3 cellular contexts compared by ENCODE assay signal in genomic region chr4:68929076-68929737, GRCh38.
A peak's percentile ranks its signal among the peaks of the same experiment; 100 is the strongest.
TF ChIP-seq lines count a peak whose summit lies in the region.

No MANE protein-coding gene starts in this region.

TF ChIP-seq in HepG2, 621 proteins besides CTCF, POLR2A, EP300 and RAD21:
- peak; percentile 62 for TF ChIP-seq CREB1 (IDR thresholded peaks at IDR 0.05)
- no peak for TF ChIP-seq CREB1 (CRISPR knock-in tag; IDR thresholded peaks at IDR 0.05)
- no peak for TF ChIP-seq HNRNPH1 (optimal IDR thresholded peaks at IDR 0.05; ENCODE audit: low read depth, low read length)
- peak; percentile 93 for TF ChIP-seq MAFF (IDR thresholded peaks at IDR 0.05; ENCODE audit: low read depth, low read length)
- TF ChIP-seq GPBP1L1 (CRISPR knock-in tag; IDR thresholded peaks at IDR 0.05): no peak
- TF ChIP-seq TOPORS (CRISPR knock-in tag; IDR thresholded peaks at IDR 0.05): no peak
- TF ChIP-seq MAFK (conservative IDR thresholded peaks at IDR 0.05 in 1 of 2, IDR thresholded peaks at IDR 0.05 in 1 of 2; ENCODE audit: low read length in 2 of 2): peak; percentile 92 to 93
- TF ChIP-seq REXO4 (CRISPR knock-in tag; IDR thresholded peaks at IDR 0.05; ENCODE audit: borderline replicate concordance): no peak
- TF ChIP-seq ATF7 (IDR thresholded peaks at IDR 0.05): peak; percentile 92
- TF ChIP-seq ATF7 (CRISPR knock-in tag; IDR thresholded peaks at IDR 0.05): no peak
- no peak for TF ChIP-seq RAD51 (IDR thresholded peaks at IDR 0.05; ENCODE audit: borderline replicate concordance)
- no peak for TF ChIP-seq ZNF841 (CRISPR knock-in tag; IDR thresholded peaks at IDR 0.05; ENCODE audit: borderline replicate concordance)
- no peak for TF ChIP-seq MIXL1 (CRISPR knock-in tag; IDR thresholded peaks at IDR 0.05)
- TF ChIP-seq EHMT2 (IDR thresholded peaks at IDR 0.05; ENCODE audit: borderline replicate concordance, low read depth, low read length): no peak
TF ChIP-seq in HepG2: peak in this region for 4.

TF ChIP-seq in GM12878, 131 proteins besides CTCF, POLR2A, EP300 and RAD21:
- TF ChIP-seq ATF7 (IDR thresholded peaks at IDR 0.05; ENCODE audit: low read depth) (0 out of 2 replicates have a peak, but pooled peaks have one; percentile 40), JUND (IDR thresholded peaks at IDR 0.05; ENCODE audit: low read depth, low read length) (no peak)

TF ChIP-seq in neural cell, 6 proteins besides CTCF, POLR2A, EP300 and RAD21:
- no peak for TF ChIP-seq MXI1 (conservative IDR thresholded peaks at IDR 0.05; ENCODE audit: poor library complexity, severe bottlenecking)
- TF ChIP-seq POLR2AphosphoS5 (IDR thresholded peaks at IDR 0.05): no peak
- no peak for TF ChIP-seq EZH2 (IDR thresholded peaks at IDR 0.05; ENCODE audit: borderline replicate concordance, insufficient read depth, low read length, poor library complexity, severe bottlenecking)
- no peak for TF ChIP-seq SMC3 (conservative IDR thresholded peaks at IDR 0.05; ENCODE audit: poor library complexity)
- no peak for TF ChIP-seq REST (IDR thresholded peaks at IDR 0.05; ENCODE audit: borderline replicate concordance)
- TF ChIP-seq TAF1 (IDR thresholded peaks at IDR 0.05; ENCODE audit: low read depth): no peak
